17 cellular contexts compared by ENCODE assay signal in the genomic region with DNA sequence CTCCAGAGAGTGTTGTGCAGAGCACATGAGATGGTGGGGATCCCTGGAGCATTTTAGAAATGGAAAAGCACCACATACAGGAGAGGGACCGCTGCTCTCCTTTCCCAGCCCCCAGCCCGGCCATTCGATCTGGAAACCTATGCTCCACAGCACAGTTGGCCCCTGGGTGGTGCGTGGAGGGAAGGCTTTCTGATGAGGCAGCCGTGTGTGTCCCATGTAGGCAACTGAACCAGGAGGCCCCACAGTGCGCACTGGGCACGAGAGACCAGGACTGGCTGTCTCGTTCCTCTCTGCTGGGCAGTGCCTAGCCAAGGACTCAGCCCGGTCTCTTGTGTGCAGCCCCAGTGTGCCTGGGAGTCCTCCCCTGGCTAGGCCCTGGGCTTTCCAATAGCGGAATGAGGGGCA. TPM values are rescaled to one million over a fixed set of nuclear protein-coding genes. Genes with fewer than 3 reads are reported as not detected.
DNase-seq lines count a peak whose midpoint lies in the region; ATAC-seq and TF ChIP-seq lines count a peak whose summit lies in the region.
"Had no signal": no experiment of that assay in that cellular context is flagged by ENCODE, and none has a peak within 500 bp of the region (broad histone marks: within the 10 kb centered on the region; RNA-seq: fewer than 3 reads in every experiment).

No MANE protein-coding gene starts in this region.

- H3K4me1 Mint-ChIP-seq in naive thymus-derived CD4-positive, alpha-beta T cell = peaks cover 0 to 1% (median 0%) of the 10 kb centered on the region in 7 donors

- no peak for TF ChIP-seq POLR2A in erythroblast (IDR thresholded peaks at IDR 0.05; ENCODE audit: low read length)

- H3K27ac Mint-ChIP-seq in naive thymus-derived CD4-positive, alpha-beta T cell = no peak overlapping the region

- no peaks in the 10 kb centered on the region for H3K36me3 ChIP-seq in naive thymus-derived CD4-positive, alpha-beta T cell (ENCODE audit: control insufficient read depth in 2 of 3, insufficient read depth in 3 of 3, low read length in 3 of 3)

- intact Hi-C loops in cardiac septum (cut with DNase I) = no loop called here
- intact Hi-C loops in naive thymus-derived CD4-positive, alpha-beta T cell (cut with micrococcal nuclease) = no loop called here

- ATAC-seq in HG03460 (IDR thresholded peaks at IDR 0.05; ENCODE audit: unreplicated experiment) (peak; percentile 5), HG03565 (IDR thresholded peaks at IDR 0.05; ENCODE audit: unreplicated experiment) (no peak)
- peak; percentile 4 for ATAC-seq in naive thymus-derived CD4-positive, alpha-beta T cell
- ATAC-seq: effector memory CD8-positive, alpha-beta T cell had no signal

- H3K27ac ChIP-seq in naive thymus-derived CD4-positive, alpha-beta T cell (ENCODE audit: low read depth, low read length) = no peak overlapping the region
- H3K27ac ChIP-seq: C4-2B, foreskin keratinocyte, PC-9 had no signal

- POLR2A ChIA-PET in naive thymus-derived CD4-positive, alpha-beta T cell (lab: Charles Lee) = no interaction called here

- H3K27me3 ChIP-seq in naive thymus-derived CD4-positive, alpha-beta T cell (ENCODE audit: control insufficient read depth in 2 of 2, insufficient read depth in 2 of 2, low read length in 2 of 2) = no peaks in the 10 kb centered on the region
- H3K27me3 ChIP-seq: foreskin keratinocyte had no signal

- H3K27me3 Mint-ChIP-seq in naive thymus-derived CD4-positive, alpha-beta T cell = peaks cover 0 to 13% (median 0%) of the 10 kb centered on the region in 5 donors

- no peaks in the 10 kb centered on the region for H3K36me3 Mint-ChIP-seq in naive thymus-derived CD4-positive, alpha-beta T cell

- no peaks in the 10 kb centered on the region for H3K9me3 ChIP-seq in naive thymus-derived CD4-positive, alpha-beta T cell (ENCODE audit: control insufficient read depth in 2 of 3, low read length in 3 of 3)

- CTCF ChIA-PET in naive thymus-derived CD4-positive, alpha-beta T cell (lab: Charles Lee) = no interaction called here

- no peak overlapping the region for H3K4me3 ChIP-seq in naive thymus-derived CD4-positive, alpha-beta T cell (ENCODE audit: low read length)
- H3K4me3 ChIP-seq: PC-9 had no signal

- no peak overlapping the region for H3K4me3 Mint-ChIP-seq in naive thymus-derived CD4-positive, alpha-beta T cell
- H3K4me3 Mint-ChIP-seq: effector memory CD8-positive, alpha-beta T cell had no signal

- H3K4me1 ChIP-seq in naive thymus-derived CD4-positive, alpha-beta T cell (ENCODE audit: control insufficient read depth in 2 of 2, insufficient read depth in 2 of 2, low read length in 2 of 2) = no peaks in the 10 kb centered on the region
- H3K4me1 ChIP-seq: foreskin keratinocyte had no signal

- H3K9me3 Mint-ChIP-seq in naive thymus-derived CD4-positive, alpha-beta T cell = peaks cover 0 to 1% (median 0%) of the 10 kb centered on the region in 11 donors
- H3K9me3 Mint-ChIP-seq: effector memory CD8-positive, alpha-beta T cell had no signal

- DNase-seq in COLO668 (lab: John Stamatoyannopoulos, UW; ENCODE audit: unreplicated experiment) (peak; percentile 42), cardiac septum (ENCODE audit: low spot score) (peak; percentile 56), NCI-H2227 treated with DMSO at 0.1 percent for 48 hours (lab: John Stamatoyannopoulos, UW) (no peak), T-helper 1 cell (no peak), erythroblast (lab: John Stamatoyannopoulos, UW) (no peak)
- DNase-seq in naive thymus-derived CD4-positive, alpha-beta T cell = no peak
- DNase-seq: DND-41; effector memory CD8-positive, alpha-beta T cell; NCI-H187; NCI-H524 treated with DMSO at 0.1 percent for 48 hours; PC-9; stimulated activated CD4-positive, alpha-beta T cell treated with anti-CD3 and anti-CD28 coated beads, Interleukin-12 subunit alpha, Interleukin-12 subunit beta, amount 100 ng/mL, for 4 hours had no signal

RNA-seq across cellular contexts. Expression of gene CHDH, which starts 39.1 kb away (rescaled TPM):
- total RNA-seq in cardiac septum = 0.92 TPM
- total RNA-seq in naive thymus-derived CD4-positive, alpha-beta T cell = 1 to 10 TPM in 1 of 5 experiments, under 1 TPM in 4; 0.05 to 1.3 (median 0.27) TPM
- not detected for polyA plus RNA-seq in naive thymus-derived CD4-positive, alpha-beta T cell
- total RNA-seq: PC-9 had no signal

RNA-seq across cellular contexts. Expression of gene IL17RB, which starts 39.2 kb away (rescaled TPM):
- 0.08 TPM for total RNA-seq in cardiac septum
- 1 to 10 TPM in 1 of 5 experiments, under 1 TPM in 1, not detected in 3; 0.71 to 6.0 TPM for total RNA-seq in naive thymus-derived CD4-positive, alpha-beta T cell
- under 1 TPM; 0.22 to 0.47 TPM for polyA plus RNA-seq in naive thymus-derived CD4-positive, alpha-beta T cell
- total RNA-seq: A172, foreskin keratinocyte, PC-9 had no signal
- polyA plus RNA-seq: foreskin keratinocyte had no signal

Comparison
In these comparisons a context has a peak if more than half of its experiments do, and no peak if none do; other contexts are left out.
1. DNase-seq: peak in COLO668 (single experiment) and cardiac septum (single experiment); none in naive thymus-derived CD4-positive, alpha-beta T cell (0 of 9), NCI-H2227 treated with DMSO at 0.1 percent for 48 hours (single experiment), T-helper 1 cell (0 of 5) and erythroblast (0 of 2).